In the genomic region with DNA sequence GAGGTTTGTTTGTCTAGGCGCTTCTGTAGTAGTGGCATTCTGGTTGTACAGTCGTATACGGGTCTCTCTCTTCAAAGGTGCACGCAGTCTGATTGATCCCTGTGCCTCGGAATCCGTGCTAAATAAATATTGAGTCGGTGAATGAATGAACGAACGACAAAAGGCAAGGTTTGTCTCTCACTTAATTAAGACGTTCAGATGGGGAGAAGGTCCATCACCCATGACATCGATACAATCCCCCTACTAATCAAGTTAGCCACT, we compare ENCODE assay signal across 8 cellular contexts. TPM values are rescaled to one million over a fixed set of nuclear protein-coding genes. Genes with fewer than 3 reads are reported as not detected.
A peak's percentile ranks its signal among the peaks of the same experiment; 100 is the strongest.
DNase-seq lines count a peak whose midpoint lies in the region; ATAC-seq and TF ChIP-seq lines count a peak whose summit lies in the region.

No MANE protein-coding gene starts in this region.

- ATAC-seq in HCT116 (no peak), GM21447 (IDR thresholded peaks at IDR 0.05; ENCODE audit: unreplicated experiment) (no peak), GM19328 (IDR thresholded peaks at IDR 0.05; ENCODE audit: unreplicated experiment) (no peak)

- intact Hi-C loops in CD4-positive, alpha-beta memory T cell (cut with micrococcal nuclease): loop anchor here (1.0 to 10.0 kb wide), 2 partner anchors 20 to 1671 kb away; a partner anchor contains a TSS
- intact Hi-C loops in HCT116 (cut with micrococcal nuclease): no loop called here
- intact Hi-C loops in tibial artery (cut with DNase I; ENCODE audit: low total_unique reads): loop anchor here (5.0 kb wide), 1 partner anchor 73 kb away; a partner anchor contains a TSS

- DNase-seq in CD4-positive, alpha-beta memory T cell: no peak
- no peak for DNase-seq in HCT116 (ENCODE audit: low read depth, low spot score)
- no peak for DNase-seq in activated CD4-positive, alpha-beta memory T cell treated with anti-CD3 and anti-CD28 coated beads, Interleukin-2, amount 10 ng/mL, durations not matched to agents 7 days and 5 days
- DNase-seq in immature natural killer cell: no peak
- no peak for DNase-seq in tibial artery
- no peak for DNase-seq in NCI-H2107 treated with DMSO at 0.1 percent for 48 hours (lab: John Stamatoyannopoulos, UW; ENCODE audit: unreplicated experiment)

- H3K9me3 ChIP-seq in CD4-positive, alpha-beta memory T cell (ENCODE audit: control insufficient read depth in 1 of 2, low read length in 2 of 2): no peaks in the 10 kb centered on the region
- H3K9me3 ChIP-seq in HCT116 (ENCODE audit: control insufficient read depth in 1 of 2, insufficient read depth in 1 of 2, low read depth in 1 of 2, low read length in 2 of 2): no peaks in the 10 kb centered on the region
- H3K9me3 ChIP-seq in tibial artery: no peaks in the 10 kb centered on the region

- TF ChIP-seq POLR2A in HCT116 (IDR thresholded peaks at IDR 0.05; ENCODE audit: borderline replicate concordance, extremely low read depth, insufficient read depth, insufficient read length): no peak

- H3K4me1 ChIP-seq in CD4-positive, alpha-beta memory T cell (ENCODE audit: insufficient read depth, low read length): peaks cover 41% of the 10 kb centered on the region
- H3K4me1 ChIP-seq in HCT116 (ENCODE audit: control insufficient read depth in 1 of 2, insufficient read depth in 2 of 2, low read length in 2 of 2) (peaks cover 11 to 18% of the 10 kb centered on the region in 2 experiments), tibial artery (peaks cover 0 to 38% (median 18%) of the 10 kb centered on the region in 4 donors)

- CTCF ChIA-PET in CD4-positive, alpha-beta memory T cell (lab: Charles Lee; ENCODE audit: partially characterized antibody): no interaction called here
- CTCF ChIA-PET in HCT116 (lab: Charles Lee): no interaction called here
- CTCF ChIA-PET in activated CD4-positive, alpha-beta memory T cell treated with anti-CD3 and anti-CD28 coated beads, Interleukin-2, amount 10 ng/mL, durations not matched to agents 7 days and 5 days (lab: Charles Lee): interaction anchor here (1.5 kb wide), 1 partner anchor 72 kb away, joined by 5 read pairs; a partner anchor contains a TSS

- peaks cover 4% of the 10 kb centered on the region for H3K36me3 ChIP-seq in CD4-positive, alpha-beta memory T cell (ENCODE audit: insufficient read depth, low read length)
- H3K36me3 ChIP-seq in HCT116 (ENCODE audit: control insufficient read depth in 1 of 2, insufficient read depth in 2 of 2, low read length in 2 of 2) (no peaks in the 10 kb centered on the region), tibial artery (peaks cover 0 to 6% (median 0%) of the 10 kb centered on the region in 3 donors)

- POLR2A ChIA-PET in CD4-positive, alpha-beta memory T cell (lab: Charles Lee; ENCODE audit: partially characterized antibody): interaction anchor here (1.0 to 2.3 kb wide), 3 partner anchors 20 to 290 kb away, joined by 3 to 13 read pairs (median 9); a partner anchor contains a TSS
- POLR2A ChIA-PET in HCT116 (lab: Charles Lee): no interaction called here
- POLR2A ChIA-PET in activated CD4-positive, alpha-beta memory T cell treated with anti-CD3 and anti-CD28 coated beads, Interleukin-2, amount 10 ng/mL, durations not matched to agents 7 days and 5 days (lab: Charles Lee): interaction anchor here (1.4 kb wide), 1 partner anchor 17 kb away, joined by 3 read pairs; no protein-coding TSS in a partner anchor

- no peaks in the 10 kb centered on the region for H3K27me3 Mint-ChIP-seq in CD4-positive, alpha-beta memory T cell
- peaks cover 6% of the 10 kb centered on the region for H3K27me3 Mint-ChIP-seq in activated CD4-positive, alpha-beta memory T cell treated with anti-CD3 and anti-CD28 coated beads, Interleukin-2, amount 10 ng/mL, durations not matched to agents 7 days and 5 days
- H3K27me3 Mint-ChIP-seq in immature natural killer cell (ENCODE audit: low read depth in 3 of 3): peaks cover 9 to 14% (median 13%) of the 10 kb centered on the region in 3 donors

- no peak for TF ChIP-seq RAD21 in HCT116 (IDR thresholded peaks at IDR 0.05; ENCODE audit: low read depth)

- no peaks in the 10 kb centered on the region for H4K20me1 ChIP-seq in HCT116 (ENCODE audit: insufficient read depth)

- peaks cover 3 to 22% of the 10 kb centered on the region in 2 donors for H3K36me3 Mint-ChIP-seq in CD4-positive, alpha-beta memory T cell
- H3K36me3 Mint-ChIP-seq in activated CD4-positive, alpha-beta memory T cell treated with anti-CD3 and anti-CD28 coated beads, Interleukin-2, amount 10 ng/mL, durations not matched to agents 7 days and 5 days (ENCODE audit: low read depth): peaks cover 3% of the 10 kb centered on the region
- H3K36me3 Mint-ChIP-seq in immature natural killer cell: no peaks in the 10 kb centered on the region

- H3K4me3 Mint-ChIP-seq in CD4-positive, alpha-beta memory T cell: peak overlapping the region; percentile 83 to 96 (median 88)
- H3K4me3 Mint-ChIP-seq in activated CD4-positive, alpha-beta memory T cell treated with anti-CD3 and anti-CD28 coated beads, Interleukin-2, amount 10 ng/mL, durations not matched to agents 7 days and 5 days: peak overlapping the region; percentile 83
- H3K4me3 Mint-ChIP-seq in immature natural killer cell: peak overlapping the region; percentile 94 to 98 (median 95)

- H3K4me1 Mint-ChIP-seq in CD4-positive, alpha-beta memory T cell: peaks cover 17 to 53% (median 34%) of the 10 kb centered on the region in 4 donors
- peaks cover 38% of the 10 kb centered on the region for H3K4me1 Mint-ChIP-seq in activated CD4-positive, alpha-beta memory T cell treated with anti-CD3 and anti-CD28 coated beads, Interleukin-2, amount 10 ng/mL, durations not matched to agents 7 days and 5 days
- peaks cover 28 to 38% of the 10 kb centered on the region in 2 donors for H3K4me1 Mint-ChIP-seq in immature natural killer cell

- peak overlapping the region; percentile 92 for H3K4me2 ChIP-seq in HCT116 (ENCODE audit: low read length)

- no peaks in the 10 kb centered on the region for H3K27me3 ChIP-seq in CD4-positive, alpha-beta memory T cell (ENCODE audit: insufficient read depth, low read length)
- H3K27me3 ChIP-seq in HCT116 (ENCODE audit: insufficient read depth, low read length) (no peaks in the 10 kb centered on the region), tibial artery (no peaks in the 10 kb centered on the region)

- TF ChIP-seq CTCF in HCT116 (IDR thresholded peaks at IDR 0.05 in 2 of 3, conservative IDR thresholded peaks at IDR 0.05 in 1 of 3; ENCODE audit: borderline replicate concordance in 1 of 3, insufficient read depth in 1 of 3, low read depth in 2 of 3, low read length in 2 of 3): no peak
- TF ChIP-seq CTCF in tibial artery (IDR thresholded peaks at IDR 0.05): no peak

- H3K27ac ChIP-seq in CD4-positive, alpha-beta memory T cell (ENCODE audit: low read depth, low read length): peak overlapping the region; percentile 95
- no peak overlapping the region for H3K27ac ChIP-seq in HCT116 (ENCODE audit: low read depth, low read length)
- peak overlapping the region; percentile 98 to 100 for H3K27ac ChIP-seq in tibial artery

- H3K9me3 Mint-ChIP-seq in CD4-positive, alpha-beta memory T cell: no peaks in the 10 kb centered on the region
- H3K9me3 Mint-ChIP-seq in activated CD4-positive, alpha-beta memory T cell treated with anti-CD3 and anti-CD28 coated beads, Interleukin-2, amount 10 ng/mL, durations not matched to agents 7 days and 5 days: no peaks in the 10 kb centered on the region
- H3K9me3 Mint-ChIP-seq in immature natural killer cell: no peaks in the 10 kb centered on the region

- no peak overlapping the region for H2AFZ ChIP-seq in HCT116 (ENCODE audit: low read depth, low read length, poor library complexity, severe bottlenecking)

- peak overlapping the region; percentile 90 to 98 (median 95) for H3K27ac Mint-ChIP-seq in CD4-positive, alpha-beta memory T cell
- peak overlapping the region; percentile 83 for H3K27ac Mint-ChIP-seq in activated CD4-positive, alpha-beta memory T cell treated with anti-CD3 and anti-CD28 coated beads, Interleukin-2, amount 10 ng/mL, durations not matched to agents 7 days and 5 days
- peak overlapping the region; percentile 72 to 94 (median 93) for H3K27ac Mint-ChIP-seq in immature natural killer cell

- RAD21 ChIA-PET in HCT116 (lab: Charles Lee; ENCODE audit: low non-redundant PET in 1 of 2, low total read pairs in 2 of 2, uncharacterized antibody in 2 of 2, unreplicated experiment in 2 of 2): no interaction called here

- no peaks in the 10 kb centered on the region for H3K9me2 ChIP-seq in HCT116 (ENCODE audit: insufficient read depth)

- H3K4me3 ChIP-seq in CD4-positive, alpha-beta memory T cell (ENCODE audit: low read length in 2 of 2): peak overlapping the region; percentile 64 to 68
- H3K4me3 ChIP-seq in HCT116 (replicated peaks in 1 of 2; ENCODE audit: low read depth in 1 of 2, low read length in 2 of 2) (peak overlapping the region; percentile 64 to 72), tibial artery (peak overlapping the region; percentile 98 to 99)

- peak overlapping the region; percentile 57 for H3K9ac ChIP-seq in HCT116 (ENCODE audit: low read length)

- BruUV-seq in HCT116 (replicated peaks; lab: Mats Ljungman, UMichigan): TSS peak; percentile 78

- H3K79me2 ChIP-seq in HCT116 (ENCODE audit: insufficient read depth, low read length): no peaks in the 10 kb centered on the region

TF ChIP-seq in HCT116, 20 proteins besides CTCF, POLR2A, EP300 and RAD21:
- TF ChIP-seq ZNF274 (IDR thresholded peaks at IDR 0.05; ENCODE audit: low read depth, low read length) (no peak), CEBPB (IDR thresholded peaks at IDR 0.05; ENCODE audit: low read depth) (no peak), ZFX (IDR thresholded peaks at IDR 0.05) (no peak), YY1 (IDR thresholded peaks at IDR 0.05; ENCODE audit: extremely low read depth, insufficient replicate concordance, low read depth, low read length) (no peak), JUND (IDR thresholded peaks at IDR 0.05) (no peak), CBX3 (IDR thresholded peaks at IDR 0.05; ENCODE audit: low read depth) (no peak), EZH2 (IDR thresholded peaks at IDR 0.05) (no peak), ELF1 (IDR thresholded peaks at IDR 0.05; ENCODE audit: borderline replicate concordance, low read depth) (no peak), SRF (IDR thresholded peaks at IDR 0.05; ENCODE audit: low read depth) (no peak), EZH2phosphoT487 (IDR thresholded peaks at IDR 0.05; ENCODE audit: borderline replicate concordance) (no peak), TCF7L2 (IDR thresholded peaks at IDR 0.05; ENCODE audit: borderline replicate concordance, extremely low read depth, insufficient read depth, insufficient read length) (no peak)

RNA-seq across cellular contexts. Expression of a gene that starts 0.5 kb away (rescaled TPM):
- total RNA-seq in CD4-positive, alpha-beta memory T cell: 100 to 1,000 TPM; 102 TPM
- polyA plus RNA-seq in CD4-positive, alpha-beta memory T cell: 10 to 100 TPM; 54.8 to 93.1 TPM
- 7.7 TPM for total RNA-seq in HCT116 (2021; ENCODE audit: unreplicated experiment)
- polyA plus RNA-seq in HCT116 (2012): 4.0 and 4.1 TPM in 2 replicates
- total RNA-seq in activated CD4-positive, alpha-beta memory T cell treated with anti-CD3 and anti-CD28 coated beads, Interleukin-2, amount 10 ng/mL, durations not matched to agents 7 days and 5 days: 10 to 100 TPM; 24.2 to 25.4 TPM
- polyA plus RNA-seq in immature natural killer cell: 10 to 100 TPM; 40.6 to 71.2 (median 48.5) TPM
